ENCODE assay signal across 34 cellular contexts in genomic region chr1:1967879-1968278, GRCh38. TPM values are rescaled to one million over a fixed set of nuclear protein-coding genes. Genes with fewer than 3 reads are reported as not detected.
"Had no signal": no experiment of that assay in that cellular context is flagged by ENCODE, and none has a peak within 500 bp of the region (broad histone marks: within the 10 kb centered on the region; RNA-seq: fewer than 3 reads in every experiment).

No MANE protein-coding gene starts in this region.

- H3K27ac ChIP-seq: adrenal gland, body of pancreas, breast epithelium, KMS-11, SJCRH30, SK-N-MC had no signal

- H3K4me3 Mint-ChIP-seq: activated CD4-positive, alpha-beta T cell treated with anti-CD3 and anti-CD28 coated beads, Interleukin-2, amount 10 ng/mL, durations not matched to agents 24 days and 14 days; activated naive CD4-positive, alpha-beta T cell treated with anti-CD3 and anti-CD28 coated beads for 36 hours; activated T-cell treated with anti-CD3 and anti-CD28 coated beads, Interleukin-2, amount 50 U/mL, for 4 hours; activated T-helper 1 cell treated with anti-CD3 and anti-CD28 coated beads, Interleukin-12 subunit alpha, Interleukin-12 subunit beta, Interleukin-2, Interleukin-4 antibody, amounts not matched to agents 30 ng/mL and 10 ng/mL and 1 ng/mL, durations not matched to agents 14 hours and 24 hours and 36 hours; T-helper 1 cell treated with Interleukin-12 subunit alpha and Interleukin-12 subunit beta and Interleukin-4 antibody, amounts not matched to agents 30 μg/mL and 1 μg/mL, for 36 hours; T-helper 2 cell treated with Interferon-gamma antibody and Interleukin-4, amounts not matched to agents 5 μg/mL and 100 μg/mL, for 36 hours had no signal

- H3K36me3 Mint-ChIP-seq: activated naive CD4-positive, alpha-beta T cell treated with anti-CD3 and anti-CD28 coated beads, Interleukin-2, amount 50 U/mL, for 72 hours had no signal

- H3K36me3 ChIP-seq: adrenal gland, breast epithelium, SJCRH30 had no signal

- H3K9me3 Mint-ChIP-seq: activated CD4-positive, alpha-beta T cell treated with anti-CD3 and anti-CD28 coated beads, Interleukin-2, amount 10 ng/mL, durations not matched to agents 24 days and 14 days; activated T-cell treated with anti-CD3 and anti-CD28 coated beads, Interleukin-2, amount 50 U/mL, for 4 hours had no signal

- DNase-seq: activated CD4-positive, alpha-beta T cell treated with anti-CD3 and anti-CD28 coated beads, Interleukin-2, amount 10 ng/mL, durations not matched to agents 24 days and 14 days; activated CD4-positive, alpha-beta T cell treated with anti-CD3 and anti-CD28 coated beads, Interleukin-2, amount 50 U/mL, for 4 hours; activated CD8-positive, alpha-beta memory T cell treated with anti-CD3 and anti-CD28 coated beads, Interleukin-2, amount 50 U/mL, for 4 hours; activated gamma-delta T cell treated with Interleukin-2 at 50 U/mL for 16 hours; activated naive CD4-positive, alpha-beta T cell treated with anti-CD3 and anti-CD28 coated beads for 36 hours; activated T-cell treated with anti-CD3 and anti-CD28 coated beads for 4 hours; activated T-cell treated with anti-CD3 and anti-CD28 coated beads, Interleukin-2, amount 50 U/mL, for 4 hours; adrenal gland; body of pancreas; caudate nucleus; cerebellar nuclear complex; NCI-H1092 treated with DMSO at 0.1 percent for 48 hours; NCI-H1417; NCI-H187; NCI-H2029 treated with DMSO at 0.1 percent for 48 hours; NCI-H2107; NCI-H2171; NCI-H510A; NCI-H526; NCI-H748 treated with DMSO at 0.1 percent for 48 hours; NK-92 treated with Interleukin-12 subunit alpha and Interleukin-12 subunit beta, amount 100 ng/mL, for 24 hours; OCI-M1; SHP77 had no signal

- FAIRE-seq: astrocyte, TTC549 had no signal

- H3K27ac Mint-ChIP-seq: activated CD4-positive, alpha-beta T cell treated with anti-CD3 and anti-CD28 coated beads, Interleukin-2, amount 10 ng/mL, durations not matched to agents 24 days and 14 days; activated naive CD4-positive, alpha-beta T cell treated with anti-CD3 and anti-CD28 coated beads for 36 hours; activated naive CD4-positive, alpha-beta T cell treated with anti-CD3 and anti-CD28 coated beads, Interleukin-2, amount 50 U/mL, for 72 hours; activated T-helper 1 cell treated with anti-CD3 and anti-CD28 coated beads, Interleukin-12 subunit alpha, Interleukin-12 subunit beta, Interleukin-2, Interleukin-4 antibody, amounts not matched to agents 30 ng/mL and 10 ng/mL and 1 ng/mL, durations not matched to agents 14 hours and 24 hours and 36 hours; T-helper 1 cell treated with Interleukin-12 subunit alpha and Interleukin-12 subunit beta and Interleukin-4 antibody, amounts not matched to agents 30 μg/mL and 1 μg/mL, for 36 hours; T-helper 2 cell treated with Interferon-gamma antibody and Interleukin-4, amounts not matched to agents 5 μg/mL and 100 μg/mL, for 36 hours had no signal

- H3K27me3 ChIP-seq: adrenal gland had no signal

- H3K9me3 ChIP-seq: adrenal gland, body of pancreas, breast epithelium, SJCRH30 had no signal

- ATAC-seq: activated naive CD4-positive, alpha-beta T cell treated with anti-CD3 and anti-CD28 coated beads, Interleukin-2, amount 50 U/mL, for 72 hours; activated T-cell treated with anti-CD3 and anti-CD28 coated beads, Interleukin-2, amount 50 U/mL, for 4 hours; body of pancreas had no signal

- H3K4me1 ChIP-seq: adrenal gland, body of pancreas, breast epithelium, SJCRH30 had no signal

- H3K9ac ChIP-seq: KMS-11 had no signal

- H3K4me3 ChIP-seq: adrenal gland, body of pancreas, breast epithelium, SJCRH30, SK-N-MC had no signal

- H3K4me2 ChIP-seq: KMS-11 had no signal

RNA-seq across cellular contexts. Expression of gene CFAP74, which starts 35.7 kb away (rescaled TPM):
- total RNA-seq: activated CD4-positive, alpha-beta T cell treated with anti-CD3 and anti-CD28 coated beads, Interleukin-2, amount 10 ng/mL, durations not matched to agents 24 days and 14 days; activated naive CD4-positive, alpha-beta T cell treated with anti-CD3 and anti-CD28 coated beads for 36 hours; activated naive CD4-positive, alpha-beta T cell treated with anti-CD3 and anti-CD28 coated beads, Interleukin-2, amount 50 U/mL, for 72 hours; activated T-cell treated with anti-CD3 and anti-CD28 coated beads, Interleukin-2, amount 50 U/mL, for 4 hours; activated T-helper 1 cell treated with anti-CD3 and anti-CD28 coated beads, Interleukin-12 subunit alpha, Interleukin-12 subunit beta, Interleukin-2, Interleukin-4 antibody, amounts not matched to agents 30 ng/mL and 10 ng/mL and 1 ng/mL, durations not matched to agents 14 hours and 24 hours and 36 hours; astrocyte; LHCN-M2; SJCRH30 had no signal

RNA-seq across cellular contexts. Expression of gene GABRD, which starts 51.3 kb away (rescaled TPM):
- total RNA-seq: activated CD4-positive, alpha-beta T cell treated with anti-CD3 and anti-CD28 coated beads, Interleukin-2, amount 10 ng/mL, durations not matched to agents 24 days and 14 days; activated naive CD4-positive, alpha-beta T cell treated with anti-CD3 and anti-CD28 coated beads for 36 hours; activated naive CD4-positive, alpha-beta T cell treated with anti-CD3 and anti-CD28 coated beads, Interleukin-2, amount 50 U/mL, for 72 hours; activated T-cell treated with anti-CD3 and anti-CD28 coated beads, Interleukin-2, amount 50 U/mL, for 4 hours; astrocyte; body of pancreas; breast epithelium; LHCN-M2; SJCRH30 had no signal

RNA-seq across cellular contexts. Expression of gene CALML6, which starts 52.8 kb away (rescaled TPM):
- total RNA-seq: activated CD4-positive, alpha-beta T cell treated with anti-CD3 and anti-CD28 coated beads, Interleukin-2, amount 10 ng/mL, durations not matched to agents 24 days and 14 days had no signal
